Comparison of ENCODE assay signal across 9 cellular contexts in genomic region chr10:11678074-11678793, GRCh38.
DNase-seq lines count a peak whose midpoint lies in the region; ATAC-seq, FAIRE-seq and TF ChIP-seq lines count a peak whose summit lies in the region.
"Had no signal": no experiment of that assay in that cellular context is flagged by ENCODE, and none has a peak within 500 bp of the region (broad histone marks: within the 10 kb centered on the region; RNA-seq: fewer than 3 reads in every experiment).

No MANE protein-coding gene starts in this region.

- H3K27ac ChIP-seq in DOHH2 (ENCODE audit: low read depth, low read length) (peak overlapping the region; percentile 99), GM12878 (ENCODE audit: control insufficient read depth, insufficient read depth) (peak overlapping the region; percentile 92)

- intact Hi-C loops in GM12878 (cut with micrococcal nuclease; ENCODE audit: unreplicated experiment) = loop anchor here (1.0 kb wide), 3 partner anchors 20 to 70 kb away; no protein-coding TSS in a partner anchor

- 15% methylated on average over 17 of the region's 17 CpGs for WGBS in GM12878 (ENCODE audit: insufficient coverage, insufficient replicate concordance, low lambda C conversion rate, missing lambda C conversion rate)

- no peaks in the 10 kb centered on the region for H4K20me1 ChIP-seq in DOHH2 (ENCODE audit: control insufficient read depth, insufficient read depth, low read depth, low read length)
- no peaks in the 10 kb centered on the region for H4K20me1 ChIP-seq in GM12878 (ENCODE audit: control insufficient read depth, insufficient read depth)

- POLR2A ChIA-PET in GM12878 (lab: Charles Lee) = interaction anchor here (0.6 to 1.9 kb wide), 5 partner anchors 12 to 160 kb away, joined by 3 to 6 read pairs (median 3); no protein-coding TSS in a partner anchor

- H3K27me3 ChIP-seq in DOHH2 (ENCODE audit: control insufficient read depth, low read length) (no peaks in the 10 kb centered on the region), GM12878 (replicated peaks in 1 of 2; ENCODE audit: control insufficient read depth in 2 of 2, insufficient read depth in 2 of 2, low read length in 1 of 2) (no peaks in the 10 kb centered on the region), BE2C (peaks cover 20% of the 10 kb centered on the region)

- TF ChIP-seq CTCF in DOHH2 (IDR thresholded peaks at IDR 0.05; ENCODE audit: low read depth, low read length, poor library complexity, severe bottlenecking) = no peak
- TF ChIP-seq CTCF in GM12878 (IDR thresholded peaks at IDR 0.05 in 2 of 3, conservative IDR thresholded peaks at IDR 0.05 in 1 of 3; ENCODE audit: control insufficient read depth in 2 of 3, extremely low read depth in 1 of 3, insufficient read depth in 1 of 3, low read depth in 3 of 3, low read length in 3 of 3) = no peak
- TF ChIP-seq CTCF in BE2C (IDR thresholded peaks at IDR 0.05; ENCODE audit: low read depth, low read length) = no peak

- BruUV-seq in GM12878 (replicated peaks; lab: Mats Ljungman, UMichigan) = no TSS peak

- H3K9ac ChIP-seq in GM12878 (ENCODE audit: control insufficient read depth, insufficient read depth, low read length) = peak overlapping the region; percentile 60; the same call in 1 of the 2 replicates

- peaks cover 78% of the 10 kb centered on the region for H3F3A ChIP-seq in DOHH2 (ENCODE audit: control insufficient read depth, insufficient read depth)

- peak; percentile 40 for TF ChIP-seq RAD21 in GM12878 (IDR thresholded peaks at IDR 0.05; ENCODE audit: insufficient read depth, low read depth, low read length)

- peaks cover 52% of the 10 kb centered on the region for H3K79me2 ChIP-seq in DOHH2 (ENCODE audit: control insufficient read depth, low read length)
- H3K79me2 ChIP-seq in GM12878 (ENCODE audit: control insufficient read depth, insufficient read depth, low read length) = peaks cover 12% of the 10 kb centered on the region

- peaks cover 72% of the 10 kb centered on the region for H3K36me3 ChIP-seq in DOHH2 (ENCODE audit: control insufficient read depth, low read length)
- H3K36me3 ChIP-seq in GM12878 (ENCODE audit: control insufficient read depth in 2 of 2, insufficient read depth in 2 of 2, low read length in 1 of 2) = no peaks in the 10 kb centered on the region
- no peaks in the 10 kb centered on the region for H3K36me3 ChIP-seq in BE2C

- ATAC-seq in HG03135 (IDR thresholded peaks at IDR 0.05; ENCODE audit: unreplicated experiment) (peak; percentile 83), GM12878 (peak; percentile 93)
- ATAC-seq: HCT116 had no signal

- no peaks in the 10 kb centered on the region for H3K9me2 ChIP-seq in DOHH2 (replicated peaks; ENCODE audit: control insufficient read depth, low read length)

- SMC1A ChIA-PET in GM12878 (lab: Charles Lee; ENCODE audit: uncharacterized antibody, unreplicated experiment) = interaction anchor here (0.8 to 2.6 kb wide), 11 partner anchors 21 to 165 kb away, joined by 3 to 10 read pairs (median 3); no protein-coding TSS in a partner anchor

- H3K9me3 ChIP-seq in DOHH2 (ENCODE audit: control insufficient read depth, insufficient read depth, low read length) (peaks cover 9% of the 10 kb centered on the region; the same call in 1 of the 2 replicates), GM12878 (replicated peaks; ENCODE audit: control insufficient read depth, insufficient read depth, low read length) (peaks cover 1% of the 10 kb centered on the region; the same call in 2 of the 3 replicates), BE2C (no peaks in the 10 kb centered on the region)

- peak overlapping the region; percentile 99 for H3K4me2 ChIP-seq in DOHH2 (ENCODE audit: low read length)
- H3K4me2 ChIP-seq in GM12878 (ENCODE audit: control insufficient read depth, insufficient read depth) = peak overlapping the region; percentile 68

- no peak for TF ChIP-seq POLR2A in GM12878 (IDR thresholded peaks at IDR 0.05; ENCODE audit: low read depth, low read length)

- peaks cover 98% of the 10 kb centered on the region for H3K4me1 ChIP-seq in DOHH2 (ENCODE audit: control insufficient read depth, low read length)
- peaks cover 63% of the 10 kb centered on the region for H3K4me1 ChIP-seq in GM12878 (ENCODE audit: control insufficient read depth, insufficient read depth, low read length)
- H3K4me1 ChIP-seq in BE2C = no peaks in the 10 kb centered on the region

- CTCF ChIA-PET in GM12878 (lab: Yijun Ruan, JAX) = interaction anchor here (0.9 to 1.8 kb wide), 3 partner anchors 20 to 162 kb away, joined by 5 to 7 read pairs (median 5); no protein-coding TSS in a partner anchor

- peak; percentile 84 for FAIRE-seq in GM12878 (lab: Jason Lieb, UNC)

- TF ChIP-seq EP300 in GM12878 (IDR thresholded peaks at IDR 0.05; ENCODE audit: borderline replicate concordance in 1 of 2, control insufficient read depth in 1 of 2, low read depth in 2 of 2, low read length in 2 of 2) = peak; percentile 88 to 94

- H3K4me3 ChIP-seq in DOHH2 (ENCODE audit: low read length) (peak overlapping the region; percentile 90), GM12878 (peak overlapping the region; percentile 48; the same call in 1 of the 2 replicates), BE2C (ENCODE audit: low read depth, low read length) (no peak overlapping the region)

- in situ Hi-C loops in GM12878 (cut with MboI) = no loop called here

- H2AFZ ChIP-seq in GM12878 (ENCODE audit: control insufficient read depth, low read depth, low read length) = no peak overlapping the region

- DNase-seq in GM19240 (ENCODE audit: insufficient read length, low spot score) (peak; percentile 41), GM12878 (ENCODE audit: low read depth, low spot score) (peak; percentile 98), ecto neural progenitor cell (ENCODE audit: low spot score) (no peak), NCI-H510A (lab: John Stamatoyannopoulos, UW) (no peak), BE2C (no peak), T-helper 9 cell (no peak)

- RAD21 ChIA-PET in GM12878 (lab: Charles Lee; ENCODE audit: unreplicated experiment) = interaction anchor here (0.6 to 2.2 kb wide), 10 partner anchors 8 to 163 kb away, joined by 3 to 10 read pairs (median 4); no protein-coding TSS in a partner anchor

TF ChIP-seq in GM12878, 131 proteins besides CTCF, POLR2A, EP300 and RAD21 (continues in another document):
- peak; percentile 69 for TF ChIP-seq SP1 (IDR thresholded peaks at IDR 0.05; ENCODE audit: low read depth, low read length)
- no peak for TF ChIP-seq NR2C2 (IDR thresholded peaks at IDR 0.05; ENCODE audit: borderline replicate concordance, control insufficient read depth, insufficient read length, low read depth)
- TF ChIP-seq SPI1 (IDR thresholded peaks at IDR 0.05; ENCODE audit: borderline replicate concordance, insufficient read depth, low read depth, low read length) = no peak
- TF ChIP-seq ZNF207 (IDR thresholded peaks at IDR 0.05; ENCODE audit: borderline replicate concordance) = no peak; the same call in 1 of the 2 replicates
- no peak for TF ChIP-seq KDM1A (IDR thresholded peaks at IDR 0.05; ENCODE audit: borderline replicate concordance)
- TF ChIP-seq SKIL (IDR thresholded peaks at IDR 0.05; ENCODE audit: low read depth, poor library complexity, severe bottlenecking) = peak; percentile 98
- peak; percentile 68 for TF ChIP-seq CBFB (IDR thresholded peaks at IDR 0.05; ENCODE audit: low read depth)
- no peak; the same call in 1 of the 2 replicates for TF ChIP-seq ZNF24 (IDR thresholded peaks at IDR 0.05)
- TF ChIP-seq TBL1XR1 (IDR thresholded peaks at IDR 0.05; ENCODE audit: low read depth, low read length) = peak; percentile 89
- TF ChIP-seq BCL3 (IDR thresholded peaks at IDR 0.05; ENCODE audit: borderline replicate concordance, insufficient read depth, low read depth, low read length, poor library complexity, severe bottlenecking) = peak; percentile 95
- TF ChIP-seq ATF3 (IDR thresholded peaks at IDR 0.05; ENCODE audit: borderline replicate concordance, extremely low read depth, low read depth, low read length) = no peak
- peak; percentile 94 for TF ChIP-seq MEF2B (IDR thresholded peaks at IDR 0.05; ENCODE audit: partially characterized antibody, poor library complexity, severe bottlenecking)
- peak; percentile 98 for TF ChIP-seq MEF2A (IDR thresholded peaks at IDR 0.05; ENCODE audit: insufficient read depth, low read depth, low read length)
- TF ChIP-seq CREM (IDR thresholded peaks at IDR 0.05; ENCODE audit: low read depth) = peak; percentile 81; the same call in 1 of the 2 replicates
- TF ChIP-seq TCF12 (IDR thresholded peaks at IDR 0.05; ENCODE audit: low read depth, low read length) = peak; percentile 97

Comparison
In these comparisons a context has a peak if more than half of its experiments do, and no peak if none do; other contexts are left out.
1. DNase-seq: peak in GM19240 (single experiment) and GM12878 (single experiment); none in ecto neural progenitor cell (single experiment), NCI-H510A (single experiment), BE2C (single experiment) and T-helper 9 cell (single experiment).